Comparison of ENCODE assay signal across 22 cellular contexts in genomic region chr9:69253057-69253456, GRCh38.
DNase-seq lines count a peak whose midpoint lies in the region; ATAC-seq and TF ChIP-seq lines count a peak whose summit lies in the region.
"Had no signal": no experiment of that assay in that cellular context is flagged by ENCODE, and none has a peak within 500 bp of the region (broad histone marks: within the 10 kb centered on the region; RNA-seq: fewer than 3 reads in every experiment).

No MANE protein-coding gene starts in this region.

- no TSS peak for BruUV-seq in Calu3 (replicated peaks; lab: Mats Ljungman, UMichigan)

- H3K9me3 ChIP-seq in left ventricle myocardium inferior (replicated peaks) (no peaks in the 10 kb centered on the region), gastroesophageal sphincter (no peaks in the 10 kb centered on the region), upper lobe of left lung (no peaks in the 10 kb centered on the region), upper lobe of right lung (no peaks in the 10 kb centered on the region)

- H3K9me3 Mint-ChIP-seq in chondrocyte (ENCODE audit: low read depth) (no peaks in the 10 kb centered on the region), Calu3 (ENCODE audit: low read depth, unreplicated experiment) (no peaks in the 10 kb centered on the region)
- H3K9me3 Mint-ChIP-seq: activated CD4-positive, alpha-beta memory T cell treated with anti-CD3 and anti-CD28 coated beads for 36 hours; activated T-cell treated with anti-CD3 and anti-CD28 coated beads, Interleukin-2, amount 50 U/mL, for 4 hours; CD4-positive, alpha-beta memory T cell; immature natural killer cell; nephron; stimulated activated effector memory CD8-positive, alpha-beta T cell treated with anti-CD3 and anti-CD28 coated beads, Interleukin-12 subunit alpha, Interleukin-12 subunit beta, amount 100 ng/mL, for 72 hours; T-cell had no signal

- intact Hi-C loops in left ventricle myocardium inferior (cut with micrococcal nuclease) (loop anchor here (10.0 kb wide), 1 partner anchor 72 kb away; the partner anchor contains the start of gene ENTREP1), cardiac septum (cut with DNase I) (no loop called here), Calu3 (cut with micrococcal nuclease; ENCODE audit: unreplicated experiment) (no loop called here), upper lobe of right lung (cut with DNase I) (no loop called here)

- H3K27ac Mint-ChIP-seq in chondrocyte (ENCODE audit: unreplicated experiment) (peak overlapping the region; percentile 68), Calu3 (ENCODE audit: unreplicated experiment) (no peak overlapping the region)
- H3K27ac Mint-ChIP-seq: activated CD4-positive, alpha-beta memory T cell treated with anti-CD3 and anti-CD28 coated beads for 36 hours; immature natural killer cell; nephron; stimulated activated effector memory CD8-positive, alpha-beta T cell treated with anti-CD3 and anti-CD28 coated beads, Interleukin-12 subunit alpha, Interleukin-12 subunit beta, amount 100 ng/mL, for 72 hours; T-cell had no signal

- no peaks in the 10 kb centered on the region for H3K27me3 ChIP-seq in left ventricle myocardium inferior (ENCODE audit: low read depth)
- H3K27me3 ChIP-seq in gastroesophageal sphincter = no peaks in the 10 kb centered on the region
- no peaks in the 10 kb centered on the region for H3K27me3 ChIP-seq in upper lobe of left lung
- no peaks in the 10 kb centered on the region for H3K27me3 ChIP-seq in upper lobe of right lung

- H3K36me3 ChIP-seq in left ventricle myocardium inferior (peaks cover 84% of the 10 kb centered on the region), gastroesophageal sphincter (peaks cover 0 to 85% of the 10 kb centered on the region in 2 donors), upper lobe of left lung (peaks cover 19 to 83% (median 27%) of the 10 kb centered on the region in 4 donors), upper lobe of right lung (peaks cover 63% of the 10 kb centered on the region)

- no peaks in the 10 kb centered on the region for H3K27me3 Mint-ChIP-seq in chondrocyte (ENCODE audit: low read depth)
- H3K27me3 Mint-ChIP-seq in Calu3 (ENCODE audit: unreplicated experiment) = no peaks in the 10 kb centered on the region
- H3K27me3 Mint-ChIP-seq: activated CD4-positive, alpha-beta memory T cell treated with anti-CD3 and anti-CD28 coated beads for 36 hours; CD4-positive, alpha-beta memory T cell; T-cell had no signal

- H3K4me1 ChIP-seq in left ventricle myocardium inferior = peaks cover 40% of the 10 kb centered on the region
- no peaks in the 10 kb centered on the region for H3K4me1 ChIP-seq in gastroesophageal sphincter
- H3K4me1 ChIP-seq in upper lobe of left lung = peaks cover 0 to 13% (median 8%) of the 10 kb centered on the region in 4 donors
- no peaks in the 10 kb centered on the region for H3K4me1 ChIP-seq in upper lobe of right lung

- DNase-seq in left ventricle myocardium inferior (no peak), cardiac septum (ENCODE audit: low spot score) (no peak), chondrocyte (ENCODE audit: low spot score) (no peak), upper lobe of left lung (no peak), NCI-H2107 treated with DMSO at 0.1 percent for 48 hours (lab: John Stamatoyannopoulos, UW; ENCODE audit: unreplicated experiment) (no peak), Calu3 (no peak), upper lobe of right lung (no peak)
- DNase-seq: activated CD4-positive, alpha-beta memory T cell treated with anti-CD3 and anti-CD28 coated beads for 36 hours; activated naive CD4-positive, alpha-beta T cell treated with anti-CD3 and anti-CD28 coated beads, Interleukin-2, amount 50 U/mL, for 16 hours; activated T-cell treated with anti-CD3 and anti-CD28 coated beads, Interleukin-2, amount 50 U/mL, for 4 hours; CD4-positive, alpha-beta memory T cell; DND-41; effector CD4-positive, alpha-beta T cell; immature natural killer cell; NCI-H1436; NCI-H345; NK-92 treated with Interleukin-12 subunit alpha and Interleukin-12 subunit beta, amount 100 ng/mL, for 24 hours; T-cell had no signal

- TF ChIP-seq EP300 in gastroesophageal sphincter (IDR thresholded peaks at IDR 0.05) = no peak
- TF ChIP-seq EP300 in upper lobe of left lung (IDR thresholded peaks at IDR 0.05) = no peak

- peak overlapping the region; percentile 64 for H3K27ac ChIP-seq in left ventricle myocardium inferior (replicated peaks)
- H3K27ac ChIP-seq in gastroesophageal sphincter = peak overlapping the region in 3 of 4 donors; percentile 26 to 44 (median 28)
- H3K27ac ChIP-seq in upper lobe of left lung = peak overlapping the region in 3 of 4 donors; percentile 6 to 45 (median 24)
- H3K27ac ChIP-seq in upper lobe of right lung = no peak overlapping the region
- H3K27ac ChIP-seq: VCaP had no signal

- TF ChIP-seq POLR2A in gastroesophageal sphincter (IDR thresholded peaks at IDR 0.05) = no peak
- no peak for TF ChIP-seq POLR2A in upper lobe of left lung (IDR thresholded peaks at IDR 0.05)

- 8 to 44% methylated on average over 2 to 4 of the region's 4 CpGs for WGBS in gastroesophageal sphincter (ENCODE audit: low coverage in 1 of 2), 2 donors
- 46 to 55% methylated on average over 4 of the region's 4 CpGs for WGBS in upper lobe of left lung, 2 donors

- no peak for TF ChIP-seq CTCF in left ventricle myocardium inferior (IDR thresholded peaks at IDR 0.05; ENCODE audit: borderline replicate concordance)
- TF ChIP-seq CTCF in chondrocyte (IDR thresholded peaks at IDR 0.05) = no peak
- no peak for TF ChIP-seq CTCF in gastroesophageal sphincter (IDR thresholded peaks at IDR 0.05)
- no peak for TF ChIP-seq CTCF in upper lobe of left lung (IDR thresholded peaks at IDR 0.05)
- TF ChIP-seq CTCF in Calu3 (IDR thresholded peaks at IDR 0.05; ENCODE audit: unreplicated experiment) = no peak
- no peak for TF ChIP-seq CTCF in upper lobe of right lung (IDR thresholded peaks at IDR 0.05)

- H3K4me3 ChIP-seq in left ventricle myocardium inferior (no peak overlapping the region), gastroesophageal sphincter (no peak overlapping the region), upper lobe of left lung (no peak overlapping the region), upper lobe of right lung (no peak overlapping the region)

- ATAC-seq in gastroesophageal sphincter = no peak
- no peak for ATAC-seq in upper lobe of left lung (ENCODE audit: low FRiP score in 2 of 2)
- ATAC-seq in upper lobe of right lung = no peak
- ATAC-seq: activated T-cell treated with anti-CD3 and anti-CD28 coated beads, Interleukin-2, amount 50 U/mL, for 4 hours; T-cell had no signal

- peaks cover 13% of the 10 kb centered on the region for H3K4me1 Mint-ChIP-seq in chondrocyte (ENCODE audit: low read depth)
- no peaks in the 10 kb centered on the region for H3K4me1 Mint-ChIP-seq in Calu3 (ENCODE audit: low read depth, unreplicated experiment)
- H3K4me1 Mint-ChIP-seq: CD4-positive, alpha-beta memory T cell; immature natural killer cell; nephron; stimulated activated effector memory CD8-positive, alpha-beta T cell treated with anti-CD3 and anti-CD28 coated beads, Interleukin-12 subunit alpha, Interleukin-12 subunit beta, amount 100 ng/mL, for 72 hours; T-cell had no signal

- H3K36me3 Mint-ChIP-seq in chondrocyte (ENCODE audit: low read depth) (peaks cover 31% of the 10 kb centered on the region), Calu3 (ENCODE audit: insufficient read depth, unreplicated experiment) (peaks cover 44% of the 10 kb centered on the region)

- CTCF ChIA-PET in Calu3 (lab: Charles Lee) = no interaction called here

- H3K4me3 Mint-ChIP-seq in chondrocyte (ENCODE audit: unreplicated experiment) (no peak overlapping the region), Calu3 (ENCODE audit: low read depth, unreplicated experiment) (no peak overlapping the region)
- H3K4me3 Mint-ChIP-seq: activated CD4-positive, alpha-beta memory T cell treated with anti-CD3 and anti-CD28 coated beads for 36 hours; activated T-cell treated with anti-CD3 and anti-CD28 coated beads, Interleukin-2, amount 50 U/mL, for 4 hours; CD4-positive, alpha-beta memory T cell; immature natural killer cell; nephron; stimulated activated effector memory CD8-positive, alpha-beta T cell treated with anti-CD3 and anti-CD28 coated beads, Interleukin-12 subunit alpha, Interleukin-12 subunit beta, amount 100 ng/mL, for 72 hours; T-cell had no signal
